Comparison of ENCODE assay signal across 1 cellular context in genomic region chr3:119240582-119241434, GRCh38.
TF ChIP-seq lines count a peak whose summit lies in the region.

TSS of gene B4GALT4 (minus strand) at chr3:119240878. CDS start at chr3:119230099, 10,779 bp downstream.

TF ChIP-seq in K562, 482 proteins besides CTCF, POLR2A, EP300 and RAD21 (continued from another document and continues in another):
- no peak for TF ChIP-seq RERE (CRISPR knock-in tag; IDR thresholded peaks at IDR 0.05; ENCODE audit: borderline replicate concordance)
- TF ChIP-seq ZNF12 (CRISPR knock-in tag; IDR thresholded peaks at IDR 0.05), result no peak
- peak; percentile 99 for TF ChIP-seq POLR2G (IDR thresholded peaks at IDR 0.05; ENCODE audit: low read depth, low read length)
- no peak for TF ChIP-seq ZNF778 (CRISPR knock-in tag; IDR thresholded peaks at IDR 0.05)
- no peak for TF ChIP-seq PRPF4 (IDR thresholded peaks at IDR 0.05; ENCODE audit: insufficient read depth, low read depth, low read length, poor library complexity, severe bottlenecking)
- no peak for TF ChIP-seq SRSF7 (optimal IDR thresholded peaks at IDR 0.05; ENCODE audit: low read depth, low read length)
- no peak for TF ChIP-seq CBX3 (IDR thresholded peaks at IDR 0.05; ENCODE audit: borderline replicate concordance in 1 of 2, low read length in 2 of 2)
- peak; percentile 31 for TF ChIP-seq PHF20 (IDR thresholded peaks at IDR 0.05; ENCODE audit: partially characterized antibody)
- TF ChIP-seq ATF7 (IDR thresholded peaks at IDR 0.05), result 0 out of 2 replicates have a peak, but pooled peaks have one; percentile 18
- TF ChIP-seq NEUROD1 (IDR thresholded peaks at IDR 0.05; ENCODE audit: borderline replicate concordance, low read depth, low read length, partially characterized antibody), result no peak
- TF ChIP-seq RBM22 (IDR thresholded peaks at IDR 0.05; ENCODE audit: low read depth, low read length, poor library complexity, severe bottlenecking), result no peak
- TF ChIP-seq PATZ1 (CRISPR knock-in tag; IDR thresholded peaks at IDR 0.05; ENCODE audit: borderline replicate concordance), result no peak
- no peak for TF ChIP-seq NFIC (IDR thresholded peaks at IDR 0.05)
- no peak for TF ChIP-seq TAL1 (IDR thresholded peaks at IDR 0.05)
- TF ChIP-seq MITF (IDR thresholded peaks at IDR 0.05), result no peak
- no peak for TF ChIP-seq RHOXF2B (CRISPR knock-in tag; conservative IDR thresholded peaks at IDR 0.05)
- TF ChIP-seq NR2C2 (CRISPR knock-in tag; IDR thresholded peaks at IDR 0.05), result peak; percentile 33; the same call in 1 of the 2 replicates
- peak; percentile 91 for TF ChIP-seq NR2C2 (tag; IDR thresholded peaks at IDR 0.05)
- no peak for TF ChIP-seq GATA2 (CRISPR knock-in tag; IDR thresholded peaks at IDR 0.05)
- no peak for TF ChIP-seq SMARCB1 (IDR thresholded peaks at IDR 0.05; ENCODE audit: insufficient read length, low read depth)
- TF ChIP-seq ZNF143 (CRISPR knock-in tag; IDR thresholded peaks at IDR 0.05), result no peak
- no peak for TF ChIP-seq SRSF1 (IDR thresholded peaks at IDR 0.05; ENCODE audit: low read depth, low read length)
- TF ChIP-seq TAF1 (IDR thresholded peaks at IDR 0.05; ENCODE audit: control insufficient read depth, extremely low read depth, insufficient read depth, low read length, severe bottlenecking), result peak; percentile 73
- peak; percentile 58; the same call in 1 of the 2 replicates for TF ChIP-seq RB1 (IDR thresholded peaks at IDR 0.05; ENCODE audit: low read depth)
- no peak for TF ChIP-seq CBFA2T2 (conservative IDR thresholded peaks at IDR 0.05)
- TF ChIP-seq ELF4 (CRISPR knock-in tag; IDR thresholded peaks at IDR 0.05), result no peak
- TF ChIP-seq HSF4 (CRISPR knock-in tag; IDR thresholded peaks at IDR 0.05; ENCODE audit: borderline replicate concordance), result no peak
- no peak for TF ChIP-seq LEF1 (IDR thresholded peaks at IDR 0.05)
- no peak for TF ChIP-seq FOXP1 (CRISPR knock-in tag; IDR thresholded peaks at IDR 0.05)
- no peak for TF ChIP-seq STAG1 (CRISPR knock-in tag; IDR thresholded peaks at IDR 0.05; ENCODE audit: borderline replicate concordance)
- no peak for TF ChIP-seq MAFG (tag; conservative IDR thresholded peaks at IDR 0.05)
- peak; percentile 34; the same call in 1 of the 2 replicates for TF ChIP-seq FOXP4 (CRISPR knock-in tag; IDR thresholded peaks at IDR 0.05; ENCODE audit: borderline replicate concordance)
- no peak for TF ChIP-seq ZBTB9 (CRISPR knock-in tag; IDR thresholded peaks at IDR 0.05)
- no peak for TF ChIP-seq ZBTB11 (CRISPR knock-in tag; IDR thresholded peaks at IDR 0.05)
- TF ChIP-seq POLR3A (IDR thresholded peaks at IDR 0.05; ENCODE audit: borderline replicate concordance, extremely low read depth, insufficient read depth, insufficient read length), result no peak
- no peak for TF ChIP-seq MAX (CRISPR knock-in tag; IDR thresholded peaks at IDR 0.05)
- no peak for TF ChIP-seq MYBL2 (IDR thresholded peaks at IDR 0.05; ENCODE audit: low read depth)
- TF ChIP-seq MYBL2 (CRISPR knock-in tag; IDR thresholded peaks at IDR 0.05; ENCODE audit: borderline replicate concordance), result no peak
- TF ChIP-seq SREBF2 (CRISPR knock-in tag; IDR thresholded peaks at IDR 0.05), result no peak
- no peak for TF ChIP-seq ELK1 (CRISPR knock-in tag; IDR thresholded peaks at IDR 0.05)
- TF ChIP-seq ZNF830 (CRISPR knock-in tag; IDR thresholded peaks at IDR 0.05), result no peak
- no peak for TF ChIP-seq ATF6 (CRISPR knock-in tag; IDR thresholded peaks at IDR 0.05)
